ENCODE assay signal across 18 cellular contexts in the genomic region with DNA sequence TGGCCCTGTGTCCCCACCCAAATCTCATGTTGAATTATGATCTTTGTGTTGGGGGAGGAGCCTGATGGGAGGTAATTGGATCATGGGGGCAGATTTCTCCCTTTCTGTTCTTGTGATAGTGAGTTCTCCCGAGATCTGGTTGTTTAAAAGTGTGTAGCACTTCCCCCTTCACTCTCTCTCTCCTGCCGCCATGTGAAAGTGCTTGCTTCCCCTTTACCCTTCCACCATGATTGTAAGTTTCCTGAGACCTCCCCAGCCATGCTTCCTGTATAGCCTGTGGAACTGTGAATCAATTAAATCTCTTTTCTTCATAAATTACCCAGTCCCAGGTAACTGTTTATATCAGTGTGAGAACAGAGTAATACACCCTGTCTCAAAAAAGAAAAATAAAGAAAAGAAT.
"Had no signal": no experiment of that assay in that cellular context is flagged by ENCODE, and none has a peak within 500 bp of the region (broad histone marks: within the 10 kb centered on the region; RNA-seq: fewer than 3 reads in every experiment).

No MANE protein-coding gene starts in this region.

- H3K36me3 ChIP-seq: brain microvascular endothelial cell, colonic mucosa, upper lobe of right lung had no signal

- H3K27ac Mint-ChIP-seq: activated CD4-positive, alpha-beta memory T cell treated with anti-CD3 and anti-CD28 coated beads, Interleukin-2, amount 10 ng/mL, durations not matched to agents 7 days and 5 days; activated naive CD4-positive, alpha-beta T cell treated with anti-CD3 and anti-CD28 coated beads, Interleukin-2, amount 10 ng/mL, durations not matched to agents 7 days and 5 days; naive thymus-derived CD4-positive, alpha-beta T cell; T-helper 2 cell treated with Interferon-gamma antibody and Interleukin-4, amounts not matched to agents 5 μg/mL and 100 μg/mL, for 36 hours had no signal

- DNase-seq: activated CD4-positive, alpha-beta memory T cell treated with anti-CD3 and anti-CD28 coated beads, Interleukin-2, amount 10 ng/mL, durations not matched to agents 7 days and 5 days; activated CD4-positive, alpha-beta T cell treated with anti-CD3 and anti-CD28 coated beads for 48 hours; activated CD4-positive, CD25-positive, alpha-beta regulatory T cell; activated naive CD4-positive, alpha-beta T cell treated with anti-CD3 and anti-CD28 coated beads, Interleukin-2, amount 10 ng/mL, durations not matched to agents 7 days and 5 days; activated T-cell treated with anti-CD3 and anti-CD28 coated beads, Interleukin-2, amount 50 U/mL, for 1 hour; aorta; brain microvascular endothelial cell; colonic mucosa; erythroblast; foreskin melanocyte; head of caudate nucleus; mesenchymal stem cell; mucosa of descending colon; naive thymus-derived CD4-positive, alpha-beta T cell; stimulated activated naive CD4-positive, alpha-beta T cell; upper lobe of right lung had no signal

- H3K4me1 Mint-ChIP-seq: central memory CD8-positive, alpha-beta T cell had no signal

- H3K27me3 ChIP-seq: brain microvascular endothelial cell, colonic mucosa, upper lobe of right lung had no signal

- ATAC-seq: mucosa of descending colon; naive thymus-derived CD4-positive, alpha-beta T cell; upper lobe of right lung had no signal

- H3K9me3 ChIP-seq: colonic mucosa, mucosa of descending colon, upper lobe of right lung had no signal

- H3K36me3 Mint-ChIP-seq: activated naive CD4-positive, alpha-beta T cell treated with anti-CD3 and anti-CD28 coated beads, Interleukin-2, amount 10 ng/mL, durations not matched to agents 7 days and 5 days had no signal

- H3K4me3 Mint-ChIP-seq: activated CD4-positive, alpha-beta memory T cell treated with anti-CD3 and anti-CD28 coated beads, Interleukin-2, amount 10 ng/mL, durations not matched to agents 7 days and 5 days; activated naive CD4-positive, alpha-beta T cell treated with anti-CD3 and anti-CD28 coated beads, Interleukin-2, amount 10 ng/mL, durations not matched to agents 7 days and 5 days; central memory CD8-positive, alpha-beta T cell; naive thymus-derived CD4-positive, alpha-beta T cell; T-helper 2 cell treated with Interferon-gamma antibody and Interleukin-4, amounts not matched to agents 5 μg/mL and 100 μg/mL, for 36 hours had no signal

- H3K4me3 ChIP-seq: colonic mucosa, mucosa of descending colon, upper lobe of right lung had no signal

- H3K4me1 ChIP-seq: colonic mucosa, upper lobe of right lung had no signal

- H3K27ac ChIP-seq: brain microvascular endothelial cell, colonic mucosa, upper lobe of right lung had no signal

- H3K9me3 Mint-ChIP-seq: central memory CD8-positive, alpha-beta T cell had no signal
